ENCODE assay signal across 23 cellular contexts in the genomic region with DNA sequence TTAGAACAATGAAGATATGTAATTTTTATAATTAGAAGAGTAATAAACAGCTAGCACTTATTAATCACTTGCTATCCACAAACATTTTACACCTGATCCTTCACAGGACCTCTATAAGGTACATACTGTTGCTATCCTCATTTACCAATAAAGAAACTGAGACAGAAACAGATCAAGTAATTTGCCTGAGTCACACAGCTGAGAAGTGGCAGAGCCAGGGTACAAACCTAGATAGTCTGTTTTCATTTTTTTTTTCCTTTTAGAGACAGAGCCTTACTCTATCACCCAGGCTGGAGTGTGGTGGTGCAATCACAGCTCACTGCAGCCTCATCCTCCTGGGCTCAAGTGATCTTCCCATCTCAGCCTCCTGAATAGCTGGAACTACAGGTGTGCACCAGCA.
"Had no signal": no experiment of that assay in that cellular context is flagged by ENCODE, and none has a peak within 500 bp of the region (broad histone marks: within the 10 kb centered on the region; RNA-seq: fewer than 3 reads in every experiment).

No MANE protein-coding gene starts in this region.

- ATAC-seq: effector memory CD8-positive, alpha-beta T cell; esophagus mucosa; foreskin keratinocyte; gastrocnemius medialis; gastroesophageal sphincter; heart left ventricle; heart right ventricle had no signal

- DNase-seq: colonic mucosa; cortex of kidney; dermis blood vessel endothelial cell; dorsolateral prefrontal cortex; effector CD4-positive, alpha-beta T cell; effector CD8-positive, alpha-beta T cell; effector memory CD4-positive, alpha-beta T cell; effector memory CD8-positive, alpha-beta T cell; endodermal cell; erythroblast; esophagus squamous epithelium; foreskin fibroblast; foreskin keratinocyte; foreskin melanocyte; gastrocnemius medialis; glutamatergic neuron; heart left ventricle; heart right ventricle had no signal

- H3K4me1 ChIP-seq: colonic mucosa, esophagus muscularis mucosa, esophagus squamous epithelium, foreskin keratinocyte, gastrocnemius medialis, gastroesophageal sphincter, heart left ventricle, heart right ventricle had no signal

- H3K4me3 ChIP-seq: colonic mucosa, coronary artery, dorsolateral prefrontal cortex, esophagus muscularis mucosa, esophagus squamous epithelium, gastrocnemius medialis, gastroesophageal sphincter, heart left ventricle, heart right ventricle had no signal

- H3K27me3 ChIP-seq: colonic mucosa, esophagus muscularis mucosa, foreskin keratinocyte, gastrocnemius medialis had no signal

- H3K27ac ChIP-seq: colonic mucosa, coronary artery, dorsolateral prefrontal cortex, epithelial cell of prostate, esophagus muscularis mucosa, esophagus squamous epithelium, foreskin keratinocyte, gastrocnemius medialis, gastroesophageal sphincter, heart left ventricle, heart right ventricle had no signal

- H3K9me3 ChIP-seq: colonic mucosa, esophagus muscularis mucosa, esophagus squamous epithelium, gastrocnemius medialis, heart left ventricle, heart right ventricle had no signal

- H3K36me3 ChIP-seq: colonic mucosa, esophagus muscularis mucosa, esophagus squamous epithelium, gastrocnemius medialis, gastroesophageal sphincter, heart left ventricle, heart right ventricle had no signal
